In genomic region chr15:80988148-80988796, GRCh38 we compare ENCODE assay signal across 8 cellular contexts. TPM values are rescaled to one million over a fixed set of nuclear protein-coding genes. Genes with fewer than 3 reads are reported as not detected.
DNase-seq lines count a peak whose midpoint lies in the region; ATAC-seq and TF ChIP-seq lines count a peak whose summit lies in the region.

No MANE protein-coding gene starts in this region.

- H3K4me1 Mint-ChIP-seq in brain (peaks cover 65% of the 10 kb centered on the region), memory B cell (peaks cover 44% of the 10 kb centered on the region)

- peaks cover 3% of the 10 kb centered on the region for H3K36me3 Mint-ChIP-seq in brain
- H3K36me3 Mint-ChIP-seq in memory B cell = peaks cover 7% of the 10 kb centered on the region

- DNase-seq in cardiac muscle cell (ENCODE audit: low read depth in 1 of 2, low spot score in 1 of 2) (no peak), Right ventricle myocardium inferior (ENCODE audit: missing footprints) (no peak), memory B cell (ENCODE audit: low spot score in 2 of 2) (no peak), upper lobe of right lung (no peak), NCI-H2081 (lab: John Stamatoyannopoulos, UW) (no peak), SKM-1 treated with dmso at 0.1 percent for 144 hours (lab: John Stamatoyannopoulos, UW; ENCODE audit: unreplicated experiment) (no peak), pons (ENCODE audit: low spot score) (no peak)

- H3K4me3 ChIP-seq in cardiac muscle cell = peak overlapping the region; percentile 60
- H3K4me3 ChIP-seq in upper lobe of right lung = peak overlapping the region; percentile 93

- H3K36me3 ChIP-seq in cardiac muscle cell (no peaks in the 10 kb centered on the region), upper lobe of right lung (no peaks in the 10 kb centered on the region)

- H3K27me3 Mint-ChIP-seq in brain (peaks cover 10% of the 10 kb centered on the region), memory B cell (no peaks in the 10 kb centered on the region)

- H3K4me3 Mint-ChIP-seq in brain (peak overlapping the region; percentile 93 to 99 (median 96)), memory B cell (peak overlapping the region; percentile 100)

- H3K27me3 ChIP-seq in cardiac muscle cell (no peaks in the 10 kb centered on the region), upper lobe of right lung (no peaks in the 10 kb centered on the region)

- intact Hi-C loops in Right ventricle myocardium inferior (cut with DNase I) = loop anchor here (10.0 kb wide), 1 partner anchor 293 kb away; the partner anchor contains the start of gene ABHD17C
- intact Hi-C loops in upper lobe of right lung (cut with DNase I) = no loop called here

- H3K9me3 Mint-ChIP-seq in brain (peaks cover 0 to 2% (median 0%) of the 10 kb centered on the region in 5 experiments), memory B cell (no peaks in the 10 kb centered on the region)

- no peaks in the 10 kb centered on the region for H3K9me3 ChIP-seq in cardiac muscle cell (ENCODE audit: low read depth)
- no peaks in the 10 kb centered on the region for H3K9me3 ChIP-seq in upper lobe of right lung

- H3K27ac Mint-ChIP-seq in brain (peak overlapping the region; percentile 13 to 99 (median 97)), memory B cell (peak overlapping the region; percentile 98)

- ATAC-seq in Right ventricle myocardium inferior (no peak), memory B cell (ENCODE audit: low read depth) (no peak), upper lobe of right lung (no peak)

- H3K4me1 ChIP-seq in cardiac muscle cell (ENCODE audit: low read depth) = peaks cover 13% of the 10 kb centered on the region
- peaks cover 47% of the 10 kb centered on the region for H3K4me1 ChIP-seq in upper lobe of right lung

- TF ChIP-seq CTCF in cardiac muscle cell (IDR thresholded peaks at IDR 0.05; ENCODE audit: low read depth, low read length) (no peak), brain (conservative IDR thresholded peaks at IDR 0.05) (no peak), upper lobe of right lung (IDR thresholded peaks at IDR 0.05) (no peak)

- no peak overlapping the region for H3K27ac ChIP-seq in cardiac muscle cell
- no peak overlapping the region for H3K27ac ChIP-seq in upper lobe of right lung

RNA-seq across cellular contexts. Expression of gene MESD, which starts 1.3 kb away (rescaled TPM):
- 19.1 and 20.1 TPM in 2 replicates for total RNA-seq in cardiac muscle cell
- polyA plus RNA-seq in cardiac muscle cell = 25.3 and 35.8 TPM in 2 replicates
- total RNA-seq in Right ventricle myocardium inferior = 14.0 TPM
- 17.9 TPM for polyA plus RNA-seq in brain (ENCODE audit: insufficient read depth, low read depth, low replicate concordance)
- total RNA-seq in upper lobe of right lung = 26.7 TPM

RNA-seq across cellular contexts. Expression of gene TLNRD1, which starts 12.5 kb away (rescaled TPM):
- total RNA-seq in cardiac muscle cell (29.2 and 41.8 TPM in 2 replicates), Right ventricle myocardium inferior (7.1 TPM), upper lobe of right lung (27.8 TPM)
- polyA plus RNA-seq in cardiac muscle cell (14.4 and 25.3 TPM in 2 replicates), brain (ENCODE audit: insufficient read depth, low read depth, low replicate concordance) (7.6 TPM)
